In the genomic region with DNA sequence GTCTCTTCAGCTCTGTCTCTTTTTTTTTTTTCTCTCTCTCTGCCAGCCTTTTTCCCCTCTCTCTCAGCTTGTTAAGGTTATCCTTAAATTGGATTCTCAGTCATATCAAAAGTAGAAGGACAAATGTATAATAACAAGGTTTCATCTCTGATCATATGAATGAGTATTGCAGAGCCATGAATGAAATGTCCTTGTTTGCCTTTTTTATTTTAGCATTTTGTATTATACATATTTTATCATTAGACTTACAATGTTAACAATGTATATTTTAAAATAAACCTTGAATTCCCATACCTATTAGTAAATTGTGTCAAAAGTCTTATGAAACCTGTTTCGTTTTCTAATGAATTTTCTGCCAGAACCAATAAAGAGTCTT, we compare ENCODE assay signal across 1 cellular context.
TF ChIP-seq lines count a peak whose summit lies in the region.

No MANE protein-coding gene starts in this region.

TF ChIP-seq in K562, 482 proteins besides CTCF, POLR2A, EP300 and RAD21:
- TF ChIP-seq SP1 (CRISPR knock-in tag; IDR thresholded peaks at IDR 0.05) (0 out of 2 replicates have a peak, but pooled peaks have one; percentile 5), RBFOX2 (IDR thresholded peaks at IDR 0.05; ENCODE audit: low read depth, low read length) (peak; percentile 56), AFF1 (IDR thresholded peaks at IDR 0.05; ENCODE audit: low read depth in 1 of 2, partially characterized antibody in 2 of 2) (no peak), PRDM10 (IDR thresholded peaks at IDR 0.05; ENCODE audit: partially characterized antibody) (peak; percentile 49), LARP7 (IDR thresholded peaks at IDR 0.05) (0 out of 2 replicates have a peak, but pooled peaks have one; percentile 2)
- TF ChIP-seq, protein P1, sequence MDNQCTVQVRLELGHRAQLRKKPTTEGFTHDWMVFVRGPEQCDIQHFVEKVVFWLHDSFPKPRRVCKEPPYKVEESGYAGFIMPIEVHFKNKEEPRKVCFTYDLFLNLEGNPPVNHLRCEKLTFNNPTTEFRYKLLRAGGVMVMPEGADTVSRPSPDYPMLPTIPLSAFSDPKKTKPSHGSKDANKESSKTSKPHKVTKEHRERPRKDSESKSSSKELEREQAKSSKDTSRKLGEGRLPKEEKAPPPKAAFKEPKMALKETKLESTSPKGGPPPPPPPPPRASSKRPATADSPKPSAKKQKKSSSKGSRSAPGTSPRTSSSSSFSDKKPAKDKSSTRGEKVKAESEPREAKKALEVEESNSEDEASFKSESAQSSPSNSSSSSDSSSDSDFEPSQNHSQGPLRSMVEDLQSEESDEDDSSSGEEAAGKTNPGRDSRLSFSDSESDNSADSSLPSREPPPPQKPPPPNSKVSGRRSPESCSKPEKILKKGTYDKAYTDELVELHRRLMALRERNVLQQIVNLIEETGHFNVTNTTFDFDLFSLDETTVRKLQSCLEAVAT (IDR thresholded peaks at IDR 0.05), result peak in 1 of 2 experiments; percentile 2; a peak in 3 of 4 replicates
TF ChIP-seq in K562: peak in this region for 5.
